Comparison of ENCODE assay signal across 1 cellular context in the genomic region with DNA sequence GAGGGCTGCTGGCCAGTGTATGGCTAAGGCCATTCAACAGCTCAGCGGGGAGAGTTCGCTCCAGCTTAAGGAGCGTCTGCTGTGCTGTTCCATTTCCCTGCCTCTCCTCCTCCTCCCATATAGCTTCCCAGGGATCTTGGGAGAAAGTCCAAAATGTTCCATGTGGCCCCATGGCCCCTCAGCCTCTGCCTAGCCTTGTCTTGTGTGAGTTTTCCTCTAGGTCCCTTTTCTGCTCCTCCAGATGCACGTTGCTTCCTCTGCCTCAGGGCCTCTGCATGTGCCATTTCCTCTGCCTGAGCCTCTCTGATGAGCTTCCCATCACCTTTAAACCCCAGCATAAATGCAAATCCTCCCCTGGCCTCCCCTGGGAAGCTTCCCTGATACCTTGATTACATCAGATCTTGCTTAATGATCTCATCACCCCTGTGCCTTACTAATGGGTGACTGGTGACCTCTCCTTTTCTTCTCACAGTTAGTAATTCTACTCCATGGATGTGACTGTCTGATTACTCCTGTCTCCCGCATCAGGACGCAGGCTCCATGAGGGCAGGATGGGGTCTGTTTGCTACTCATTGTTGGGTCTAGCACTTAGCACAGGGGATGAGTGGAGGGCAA.
TF ChIP-seq lines count a peak whose summit lies in the region.

No MANE protein-coding gene starts in this region.

TF ChIP-seq in WTC11, 78 proteins besides CTCF, POLR2A, EP300 and RAD21 (continued from another document):
- TF ChIP-seq, protein P1, sequence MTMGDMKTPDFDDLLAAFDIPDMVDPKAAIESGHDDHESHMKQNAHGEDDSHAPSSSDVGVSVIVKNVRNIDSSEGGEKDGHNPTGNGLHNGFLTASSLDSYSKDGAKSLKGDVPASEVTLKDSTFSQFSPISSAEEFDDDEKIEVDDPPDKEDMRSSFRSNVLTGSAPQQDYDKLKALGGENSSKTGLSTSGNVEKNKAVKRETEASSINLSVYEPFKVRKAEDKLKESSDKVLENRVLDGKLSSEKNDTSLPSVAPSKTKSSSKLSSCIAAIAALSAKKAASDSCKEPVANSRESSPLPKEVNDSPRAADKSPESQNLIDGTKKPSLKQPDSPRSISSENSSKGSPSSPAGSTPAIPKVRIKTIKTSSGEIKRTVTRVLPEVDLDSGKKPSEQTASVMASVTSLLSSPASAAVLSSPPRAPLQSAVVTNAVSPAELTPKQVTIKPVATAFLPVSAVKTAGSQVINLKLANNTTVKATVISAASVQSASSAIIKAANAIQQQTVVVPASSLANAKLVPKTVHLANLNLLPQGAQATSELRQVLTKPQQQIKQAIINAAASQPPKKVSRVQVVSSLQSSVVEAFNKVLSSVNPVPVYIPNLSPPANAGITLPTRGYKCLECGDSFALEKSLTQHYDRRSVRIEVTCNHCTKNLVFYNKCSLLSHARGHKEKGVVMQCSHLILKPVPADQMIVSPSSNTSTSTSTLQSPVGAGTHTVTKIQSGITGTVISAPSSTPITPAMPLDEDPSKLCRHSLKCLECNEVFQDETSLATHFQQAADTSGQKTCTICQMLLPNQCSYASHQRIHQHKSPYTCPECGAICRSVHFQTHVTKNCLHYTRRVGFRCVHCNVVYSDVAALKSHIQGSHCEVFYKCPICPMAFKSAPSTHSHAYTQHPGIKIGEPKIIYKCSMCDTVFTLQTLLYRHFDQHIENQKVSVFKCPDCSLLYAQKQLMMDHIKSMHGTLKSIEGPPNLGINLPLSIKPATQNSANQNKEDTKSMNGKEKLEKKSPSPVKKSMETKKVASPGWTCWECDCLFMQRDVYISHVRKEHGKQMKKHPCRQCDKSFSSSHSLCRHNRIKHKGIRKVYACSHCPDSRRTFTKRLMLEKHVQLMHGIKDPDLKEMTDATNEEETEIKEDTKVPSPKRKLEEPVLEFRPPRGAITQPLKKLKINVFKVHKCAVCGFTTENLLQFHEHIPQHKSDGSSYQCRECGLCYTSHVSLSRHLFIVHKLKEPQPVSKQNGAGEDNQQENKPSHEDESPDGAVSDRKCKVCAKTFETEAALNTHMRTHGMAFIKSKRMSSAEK (CRISPR knock-in tag; IDR thresholded peaks at IDR 0.05; ENCODE audit: borderline replicate concordance) = no peak
- TF ChIP-seq ZNF232 (CRISPR knock-in tag; IDR thresholded peaks at IDR 0.05) = no peak
- TF ChIP-seq HMGA2 (CRISPR knock-in tag; IDR thresholded peaks at IDR 0.05) = no peak
- no peak for TF ChIP-seq SOX15 (CRISPR knock-in tag; IDR thresholded peaks at IDR 0.05)
TF ChIP-seq in WTC11: peak in this region for 0.
